In genomic region chr11:118635237-118635591, GRCh38 we compare ENCODE assay signal across 1 cellular context.
TF ChIP-seq lines count a peak whose summit lies in the region.

No MANE protein-coding gene starts in this region.

TF ChIP-seq in HEK293, 187 proteins besides CTCF, POLR2A, EP300 and RAD21 (continued from another document):
- TF ChIP-seq PRDM10 (tag by site-specific recombination; IDR thresholded peaks at IDR 0.05) = peak; percentile 90
- peak; percentile 58; the same call in 1 of the 2 replicates for TF ChIP-seq ZNF600 (tag by site-specific recombination; IDR thresholded peaks at IDR 0.05)
TF ChIP-seq in HEK293: peak in this region for 3.
